In the genomic region with DNA sequence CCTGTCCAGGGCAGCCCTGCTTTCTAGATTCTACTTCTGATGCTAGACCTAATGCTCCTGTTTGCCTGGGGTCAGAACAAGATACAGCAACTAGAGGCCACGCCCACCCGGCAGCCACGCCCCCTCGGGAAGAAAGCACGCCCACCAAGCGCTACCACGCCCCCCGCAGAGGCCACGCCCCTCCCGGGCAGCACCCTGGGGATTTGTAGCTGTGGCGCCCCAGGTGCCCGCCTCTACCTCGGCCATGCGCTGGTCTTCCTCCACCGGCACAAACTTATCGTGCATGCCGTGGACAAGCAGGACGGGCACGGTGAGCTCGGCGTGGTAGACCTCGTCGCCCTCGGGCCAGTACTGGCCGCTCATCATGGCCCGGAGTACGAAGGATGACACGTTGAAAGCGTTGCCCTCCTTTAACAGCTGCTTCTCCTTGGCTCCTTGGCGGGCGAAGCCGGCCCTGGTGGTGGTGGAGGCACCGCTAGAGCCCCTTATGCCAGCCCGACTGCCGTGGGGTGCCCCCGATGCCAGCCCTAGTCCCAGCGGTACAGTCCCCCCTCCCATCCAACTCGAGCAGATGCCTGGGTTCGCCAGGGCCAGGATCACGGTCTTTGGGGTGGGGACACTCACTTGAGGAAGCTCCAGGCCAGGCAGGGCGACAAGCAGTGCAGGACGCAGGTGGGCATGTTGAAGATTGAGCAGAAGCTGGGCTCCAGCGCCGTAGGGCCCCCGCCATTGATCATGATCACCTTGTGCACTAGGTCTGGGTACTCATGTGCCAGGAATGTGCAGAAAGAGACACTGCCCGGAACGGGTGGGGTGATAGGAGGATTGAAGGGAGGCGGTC, we compare ENCODE assay signal across 8 cellular contexts. TPM values are rescaled to one million over a fixed set of nuclear protein-coding genes. Genes with fewer than 3 reads are reported as not detected.
A peak's percentile ranks its signal among the peaks of the same experiment; 100 is the strongest.
DNase-seq lines count a peak whose midpoint lies in the region; ATAC-seq lines count a peak whose summit lies in the region.

No MANE protein-coding gene starts in this region.

- no peak overlapping the region for H2AFZ ChIP-seq in Karpas-422 (ENCODE audit: low read length)

- no peak overlapping the region for H3K27ac ChIP-seq in Karpas-422 (ENCODE audit: low read length)

- no peak overlapping the region for H3K9ac ChIP-seq in Karpas-422 (ENCODE audit: low read length)

- peaks cover 14% of the 10 kb centered on the region for H3K4me1 Mint-ChIP-seq in activated CD8-positive, alpha-beta memory T cell treated with anti-CD3 and anti-CD28 coated beads, Interleukin-2, amount 10 ng/mL, durations not matched to agents 7 days and 5 days

- no peak overlapping the region for H3K4me2 ChIP-seq in Karpas-422 (ENCODE audit: low read depth, low read length, poor library complexity, severe bottlenecking)

- no peaks in the 10 kb centered on the region for H3K27me3 ChIP-seq in Karpas-422 (ENCODE audit: low read length)

- H3K36me3 Mint-ChIP-seq in activated CD8-positive, alpha-beta memory T cell treated with anti-CD3 and anti-CD28 coated beads, Interleukin-2, amount 10 ng/mL, durations not matched to agents 7 days and 5 days: peaks cover 11% of the 10 kb centered on the region

- H3K36me3 ChIP-seq in Karpas-422 (ENCODE audit: insufficient read depth, low read length): no peaks in the 10 kb centered on the region; the same call in 1 of the 2 replicates

- peak; percentile 34 for DNase-seq in COLO668 (lab: John Stamatoyannopoulos, UW; ENCODE audit: unreplicated experiment)
- DNase-seq in Karpas-422: peak; percentile 78
- DNase-seq in activated CD8-positive, alpha-beta memory T cell treated with anti-CD3 and anti-CD28 coated beads, Interleukin-2, amount 10 ng/mL, durations not matched to agents 7 days and 5 days: peak; percentile 61
- DNase-seq in left kidney (ENCODE audit: low read depth, low spot score): peak; percentile 11
- no peak for DNase-seq in NCI-H1436 (lab: John Stamatoyannopoulos, UW)
- no peak for DNase-seq in inferior parietal cortex (ENCODE audit: extremely low spot score)

- peaks cover 8% of the 10 kb centered on the region for H3K79me2 ChIP-seq in Karpas-422 (ENCODE audit: low read length)

- H3K9me3 ChIP-seq in Karpas-422 (ENCODE audit: low read length): no peaks in the 10 kb centered on the region

- no peaks in the 10 kb centered on the region for H3K9me2 ChIP-seq in Karpas-422 (replicated peaks; ENCODE audit: insufficient read depth, low read length)

- H3K27ac Mint-ChIP-seq in activated CD8-positive, alpha-beta memory T cell treated with anti-CD3 and anti-CD28 coated beads, Interleukin-2, amount 10 ng/mL, durations not matched to agents 7 days and 5 days: no peak overlapping the region

- no peak overlapping the region for H3K4me3 ChIP-seq in Karpas-422 (ENCODE audit: low read length)

- peaks cover 10% of the 10 kb centered on the region for H3K4me1 ChIP-seq in Karpas-422 (ENCODE audit: low read length)

- no peak overlapping the region for H3K4me3 Mint-ChIP-seq in activated CD8-positive, alpha-beta memory T cell treated with anti-CD3 and anti-CD28 coated beads, Interleukin-2, amount 10 ng/mL, durations not matched to agents 7 days and 5 days

- H3K27me3 Mint-ChIP-seq in activated CD8-positive, alpha-beta memory T cell treated with anti-CD3 and anti-CD28 coated beads, Interleukin-2, amount 10 ng/mL, durations not matched to agents 7 days and 5 days: peaks cover 3% of the 10 kb centered on the region

- ATAC-seq in activated CD8-positive, alpha-beta memory T cell treated with anti-CD3 and anti-CD28 coated beads, Interleukin-2, amount 10 ng/mL, durations not matched to agents 7 days and 5 days: no peak
- ATAC-seq in HG03354 (IDR thresholded peaks at IDR 0.05; ENCODE audit: poor library complexity, severe bottlenecking, unreplicated experiment) (no peak), HG03432 (IDR thresholded peaks at IDR 0.05; ENCODE audit: unreplicated experiment) (no peak)

- CTCF ChIA-PET in activated CD8-positive, alpha-beta memory T cell treated with anti-CD3 and anti-CD28 coated beads, Interleukin-2, amount 10 ng/mL, durations not matched to agents 7 days and 5 days (lab: Charles Lee): interaction anchor here (1.1 to 6.6 kb wide), 4 partner anchors 10 to 93 kb away, joined by 3 to 92 read pairs (median 14); a partner anchor contains a TSS

- H4K20me1 ChIP-seq in Karpas-422 (ENCODE audit: insufficient read depth, low read depth, low read length): no peaks in the 10 kb centered on the region; the same call in 1 of the 2 replicates

- H3K9me3 Mint-ChIP-seq in activated CD8-positive, alpha-beta memory T cell treated with anti-CD3 and anti-CD28 coated beads, Interleukin-2, amount 10 ng/mL, durations not matched to agents 7 days and 5 days (ENCODE audit: low read depth): no peaks in the 10 kb centered on the region

RNA-seq across cellular contexts. Expression of a gene that starts 9.0 kb away (rescaled TPM):
- total RNA-seq in Karpas-422 (2014; rRNA removed; shearing (Covaris generic); ENCODE audit: low replicate concordance): 0.37 and 2.0 TPM in 2 replicates
- 10 to 100 TPM; 10.1 to 10.7 TPM for total RNA-seq in activated CD8-positive, alpha-beta memory T cell treated with anti-CD3 and anti-CD28 coated beads, Interleukin-2, amount 10 ng/mL, durations not matched to agents 7 days and 5 days

RNA-seq across cellular contexts. Expression of a gene that starts 11.4 kb away (rescaled TPM):
- 34.0 and 68.6 TPM in 2 replicates for total RNA-seq in Karpas-422 (2014; rRNA removed; shearing (Covaris generic); ENCODE audit: low replicate concordance)
- total RNA-seq in activated CD8-positive, alpha-beta memory T cell treated with anti-CD3 and anti-CD28 coated beads, Interleukin-2, amount 10 ng/mL, durations not matched to agents 7 days and 5 days: 100 to 1,000 TPM in 1 of 2 experiments, 10 to 100 TPM in 1; 94.7 to 115 TPM

RNA-seq across cellular contexts. Expression of a gene that starts 12.6 kb away (rescaled TPM):
- total RNA-seq in Karpas-422 (2014; rRNA removed; shearing (Covaris generic); ENCODE audit: low replicate concordance): 19.6 and 29.4 TPM in 2 replicates
- total RNA-seq in activated CD8-positive, alpha-beta memory T cell treated with anti-CD3 and anti-CD28 coated beads, Interleukin-2, amount 10 ng/mL, durations not matched to agents 7 days and 5 days: 10 to 100 TPM in 1 of 2 experiments, 1 to 10 TPM in 1; 9.2 to 17.2 TPM

RNA-seq across cellular contexts. Expression of a gene that starts 15.1 kb away (rescaled TPM):
- 24.4 and 33.0 TPM in 2 replicates for total RNA-seq in Karpas-422 (2014; rRNA removed; shearing (Covaris generic); ENCODE audit: low replicate concordance)
- 10 to 100 TPM; 47.7 to 58.9 TPM for total RNA-seq in activated CD8-positive, alpha-beta memory T cell treated with anti-CD3 and anti-CD28 coated beads, Interleukin-2, amount 10 ng/mL, durations not matched to agents 7 days and 5 days

RNA-seq across cellular contexts. Expression of a gene that starts 27.0 kb away (rescaled TPM):
- total RNA-seq in Karpas-422 (2014; rRNA removed; shearing (Covaris generic); ENCODE audit: low replicate concordance): 83.9 and 84.7 TPM in 2 replicates
- 100 to 1,000 TPM; 113 to 117 TPM for total RNA-seq in activated CD8-positive, alpha-beta memory T cell treated with anti-CD3 and anti-CD28 coated beads, Interleukin-2, amount 10 ng/mL, durations not matched to agents 7 days and 5 days

Comparison
In these comparisons a context has a peak if more than half of its experiments do, and no peak if none do; other contexts are left out.
1. DNase-seq: peak in COLO668 (single experiment), Karpas-422 (single experiment), activated CD8-positive, alpha-beta memory T cell treated with anti-CD3 and anti-CD28 coated beads, Interleukin-2, amount 10 ng/mL, durations not matched to agents 7 days and 5 days (single experiment) and left kidney (single experiment); none in NCI-H1436 (single experiment) and inferior parietal cortex (single experiment).